Comparison of ENCODE assay signal across 34 cellular contexts in genomic region chr4:189071241-189071640, GRCh38.
"Had no signal": no experiment of that assay in that cellular context is flagged by ENCODE, and none has a peak within 500 bp of the region (broad histone marks: within the 10 kb centered on the region; RNA-seq: fewer than 3 reads in every experiment).

No MANE protein-coding gene starts in this region.

- H3K27me3 ChIP-seq: adrenal gland, body of pancreas, foreskin keratinocyte, gastrocnemius medialis, heart left ventricle had no signal

- H3K4me3 Mint-ChIP-seq: activated CD4-positive, alpha-beta memory T cell treated with anti-CD3 and anti-CD28 coated beads for 36 hours; activated CD4-positive, alpha-beta T cell treated with anti-CD3 and anti-CD28 coated beads for 36 hours; activated CD4-positive, alpha-beta T cell treated with anti-CD3 and anti-CD28 coated beads, Interleukin-2, amount 10 ng/mL, durations not matched to agents 24 days and 14 days; activated CD8-positive, alpha-beta memory T cell treated with anti-CD3 and anti-CD28 coated beads, Interleukin-2, amount 10 ng/mL, durations not matched to agents 7 days and 5 days; activated CD8-positive, alpha-beta T cell treated with anti-CD3 and anti-CD28 coated beads, Interleukin-2, amount 10 ng/mL, durations not matched to agents 7 days and 5 days; activated naive CD4-positive, alpha-beta T cell treated with anti-CD3 and anti-CD28 coated beads for 36 hours; activated naive CD4-positive, alpha-beta T cell treated with anti-CD3 and anti-CD28 coated beads, Interleukin-2, amount 50 U/mL, for 24 hours; activated naive CD8-positive, alpha-beta T cell treated with anti-CD3 and anti-CD28 coated beads for 36 hours; activated naive CD8-positive, alpha-beta T cell treated with anti-CD3 and anti-CD28 coated beads, Interleukin-2, amount 50 U/mL, for 24 hours; activated T-helper 1 cell treated with anti-CD3 and anti-CD28 coated beads, Interleukin-12 subunit alpha, Interleukin-12 subunit beta, Interleukin-2, Interleukin-4 antibody, amounts not matched to agents 30 ng/mL and 10 ng/mL and 1 ng/mL, durations not matched to agents 14 hours and 24 hours and 36 hours; effector memory CD8-positive, alpha-beta T cell had no signal

- H3K27ac Mint-ChIP-seq: activated CD4-positive, alpha-beta memory T cell treated with anti-CD3 and anti-CD28 coated beads for 36 hours; activated CD4-positive, alpha-beta T cell treated with anti-CD3 and anti-CD28 coated beads for 36 hours; activated CD4-positive, alpha-beta T cell treated with anti-CD3 and anti-CD28 coated beads, Interleukin-2, amount 10 ng/mL, durations not matched to agents 24 days and 14 days; activated CD8-positive, alpha-beta memory T cell treated with anti-CD3 and anti-CD28 coated beads, Interleukin-2, amount 10 ng/mL, durations not matched to agents 7 days and 5 days; activated CD8-positive, alpha-beta T cell treated with anti-CD3 and anti-CD28 coated beads, Interleukin-2, amount 10 ng/mL, durations not matched to agents 7 days and 5 days; activated naive CD4-positive, alpha-beta T cell treated with anti-CD3 and anti-CD28 coated beads for 36 hours; activated naive CD4-positive, alpha-beta T cell treated with anti-CD3 and anti-CD28 coated beads, Interleukin-2, amount 50 U/mL, for 24 hours; activated naive CD8-positive, alpha-beta T cell treated with anti-CD3 and anti-CD28 coated beads for 36 hours; activated naive CD8-positive, alpha-beta T cell treated with anti-CD3 and anti-CD28 coated beads, Interleukin-2, amount 50 U/mL, for 24 hours; activated T-helper 1 cell treated with anti-CD3 and anti-CD28 coated beads, Interleukin-12 subunit alpha, Interleukin-12 subunit beta, Interleukin-2, Interleukin-4 antibody, amounts not matched to agents 30 ng/mL and 10 ng/mL and 1 ng/mL, durations not matched to agents 14 hours and 24 hours and 36 hours; activated T-helper 2 cell treated with anti-CD3 and anti-CD28 coated beads, Interferon-gamma antibody, Interleukin-2, Interleukin-4, amounts not matched to agents 10 μg/mL and 5 μg/mL and 100 μg/mL, durations not matched to agents 14 hours and 24 hours and 36 hours; effector memory CD8-positive, alpha-beta T cell had no signal

- H3K27ac ChIP-seq: adrenal gland, body of pancreas, esophagus muscularis mucosa, foreskin keratinocyte, gastrocnemius medialis, heart left ventricle had no signal

- H3K27me3 Mint-ChIP-seq: activated CD4-positive, alpha-beta memory T cell treated with anti-CD3 and anti-CD28 coated beads for 36 hours; activated CD4-positive, alpha-beta T cell treated with anti-CD3 and anti-CD28 coated beads for 36 hours; activated CD4-positive, alpha-beta T cell treated with anti-CD3 and anti-CD28 coated beads, Interleukin-2, amount 10 ng/mL, durations not matched to agents 24 days and 14 days; activated CD8-positive, alpha-beta memory T cell treated with anti-CD3 and anti-CD28 coated beads, Interleukin-2, amount 10 ng/mL, durations not matched to agents 7 days and 5 days; activated naive CD4-positive, alpha-beta T cell treated with anti-CD3 and anti-CD28 coated beads, Interleukin-2, amount 50 U/mL, for 24 hours; activated naive CD8-positive, alpha-beta T cell treated with anti-CD3 and anti-CD28 coated beads for 36 hours; activated naive CD8-positive, alpha-beta T cell treated with anti-CD3 and anti-CD28 coated beads, Interleukin-2, amount 50 U/mL, for 24 hours; effector memory CD8-positive, alpha-beta T cell had no signal

- H3K4me1 Mint-ChIP-seq: activated CD4-positive, alpha-beta T cell treated with anti-CD3 and anti-CD28 coated beads for 36 hours; activated CD4-positive, alpha-beta T cell treated with anti-CD3 and anti-CD28 coated beads, Interleukin-2, amount 10 ng/mL, durations not matched to agents 24 days and 14 days; activated CD8-positive, alpha-beta memory T cell treated with anti-CD3 and anti-CD28 coated beads, Interleukin-2, amount 10 ng/mL, durations not matched to agents 7 days and 5 days; activated naive CD4-positive, alpha-beta T cell treated with anti-CD3 and anti-CD28 coated beads, Interleukin-2, amount 50 U/mL, for 24 hours; activated naive CD8-positive, alpha-beta T cell treated with anti-CD3 and anti-CD28 coated beads for 36 hours; activated naive CD8-positive, alpha-beta T cell treated with anti-CD3 and anti-CD28 coated beads, Interleukin-2, amount 50 U/mL, for 24 hours had no signal

- DNase-seq: activated CD4-positive, alpha-beta memory T cell treated with anti-CD3 and anti-CD28 coated beads for 36 hours; activated CD4-positive, alpha-beta T cell treated with anti-CD3 and anti-CD28 coated beads for 36 hours; activated CD4-positive, alpha-beta T cell treated with anti-CD3 and anti-CD28 coated beads, Interleukin-2, amount 10 ng/mL, durations not matched to agents 24 days and 14 days; activated CD4-positive, CD25-positive, alpha-beta regulatory T cell; activated CD4-positive, CD25-positive, alpha-beta regulatory T cell treated with anti-CD3 and anti-CD28 coated beads, Interleukin-2, amount 50 U/mL, for 72 hours; activated CD8-positive, alpha-beta memory T cell treated with anti-CD3 and anti-CD28 coated beads, Interleukin-2, amount 10 ng/mL, durations not matched to agents 7 days and 5 days; activated CD8-positive, alpha-beta memory T cell treated with anti-CD3 and anti-CD28 coated beads, Interleukin-2, amount 50 U/mL, for 4 hours; activated CD8-positive, alpha-beta T cell treated with anti-CD3 and anti-CD28 coated beads, Interleukin-2, amount 10 ng/mL, durations not matched to agents 7 days and 5 days; activated effector memory CD4-positive, alpha-beta T cell treated with anti-CD3 and anti-CD28 coated beads, Interleukin-2, amount 50 U/mL, for 16 hours; activated naive CD4-positive, alpha-beta T cell treated with anti-CD3 and anti-CD28 coated beads for 36 hours; activated naive CD8-positive, alpha-beta T cell treated with anti-CD3 and anti-CD28 coated beads for 36 hours; activated naive CD8-positive, alpha-beta T cell treated with anti-CD3 and anti-CD28 coated beads, Interleukin-2, amount 50 U/mL, for 24 hours; activated T-cell treated with anti-CD3 and anti-CD28 coated beads, Interleukin-2, amount 50 U/mL, for 1 hour; activated T-cell treated with anti-CD3 and anti-CD28 coated beads, Interleukin-2, amount 50 U/mL, for 48 hours; adrenal gland; amygdala; aorta; body of pancreas; caudate nucleus; cortex of kidney; dermis blood vessel endothelial cell; effector CD4-positive, alpha-beta T cell; effector memory CD8-positive, alpha-beta T cell; erythroblast; foreskin keratinocyte; gastrocnemius medialis; glutamatergic neuron; heart left ventricle; hypothalamus; T1000 had no signal

- H3K36me3 ChIP-seq: adrenal gland, esophagus muscularis mucosa, gastrocnemius medialis, heart left ventricle had no signal

- H3K9me3 ChIP-seq: adrenal gland, body of pancreas, esophagus muscularis mucosa, gastrocnemius medialis had no signal

- H3K4me3 ChIP-seq: adrenal gland, body of pancreas, esophagus muscularis mucosa, gastrocnemius medialis, heart left ventricle had no signal

- H3K36me3 Mint-ChIP-seq: activated CD4-positive, alpha-beta memory T cell treated with anti-CD3 and anti-CD28 coated beads for 36 hours; activated CD8-positive, alpha-beta memory T cell treated with anti-CD3 and anti-CD28 coated beads, Interleukin-2, amount 10 ng/mL, durations not matched to agents 7 days and 5 days; activated naive CD4-positive, alpha-beta T cell treated with anti-CD3 and anti-CD28 coated beads, Interleukin-2, amount 50 U/mL, for 24 hours; activated naive CD8-positive, alpha-beta T cell treated with anti-CD3 and anti-CD28 coated beads for 36 hours had no signal

- H3K4me1 ChIP-seq: adrenal gland, body of pancreas, esophagus muscularis mucosa, foreskin keratinocyte, gastrocnemius medialis, heart left ventricle had no signal
